10 cellular contexts compared by ENCODE assay signal in the genomic region with DNA sequence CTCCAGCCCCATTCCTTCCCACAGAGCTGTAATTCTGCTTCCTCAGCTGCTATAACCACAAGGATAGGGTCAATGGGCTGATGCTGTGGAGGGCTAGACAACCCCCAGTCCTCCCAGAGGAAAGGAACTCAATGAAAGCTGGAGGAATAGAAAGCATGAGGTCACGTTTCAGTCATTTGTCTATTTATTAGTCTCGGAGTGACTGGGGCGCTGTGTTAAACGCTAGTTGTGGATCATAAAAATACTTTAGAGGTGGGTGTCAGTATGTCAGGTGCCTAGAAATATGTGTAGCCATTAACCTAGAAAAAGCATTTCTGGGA. TPM values are rescaled to one million over a fixed set of nuclear protein-coding genes. Genes with fewer than 3 reads are reported as not detected.
A peak's percentile ranks its signal among the peaks of the same experiment; 100 is the strongest.
DNase-seq lines count a peak whose midpoint lies in the region; ATAC-seq, FAIRE-seq and TF ChIP-seq lines count a peak whose summit lies in the region.
"Had no signal": no experiment of that assay in that cellular context is flagged by ENCODE, and none has a peak within 500 bp of the region (broad histone marks: within the 10 kb centered on the region; RNA-seq: fewer than 3 reads in every experiment).

No MANE protein-coding gene starts in this region.

- 54 to 61% methylated on average over 4 of the region's 4 CpGs for WGBS in GM23248 (ENCODE audit: low coverage in 1 of 2, low lambda C conversion rate in 2 of 2, missing lambda C conversion rate in 2 of 2), 2 experiments

- H3K27me3 ChIP-seq in Karpas-422 (ENCODE audit: low read length), result no peaks in the 10 kb centered on the region
- peaks cover 5% of the 10 kb centered on the region for H3K27me3 ChIP-seq in osteoblast (ENCODE audit: insufficient read depth, low read length)
- no peaks in the 10 kb centered on the region for H3K27me3 ChIP-seq in WERI-Rb-1 (ENCODE audit: insufficient read depth, low read depth, severe bottlenecking)
- no peaks in the 10 kb centered on the region for H3K27me3 ChIP-seq in GM23248 (replicated peaks; ENCODE audit: insufficient read depth)

- no peak for TF ChIP-seq POLR2A in H54 (IDR thresholded peaks at IDR 0.05; ENCODE audit: low read depth, low read length)

- H3K27ac ChIP-seq in Karpas-422 (ENCODE audit: low read length), result peak overlapping the region; percentile 61
- no peak overlapping the region for H3K27ac ChIP-seq in osteoblast (ENCODE audit: low read depth, low read length)
- no peak overlapping the region for H3K27ac ChIP-seq in WERI-Rb-1
- no peak overlapping the region for H3K27ac ChIP-seq in GM23248

- H3K36me3 ChIP-seq in Karpas-422 (ENCODE audit: insufficient read depth, low read length) (no peaks in the 10 kb centered on the region), osteoblast (ENCODE audit: insufficient read depth, low read length) (no peaks in the 10 kb centered on the region), WERI-Rb-1 (no peaks in the 10 kb centered on the region), GM23248 (ENCODE audit: low read depth) (no peaks in the 10 kb centered on the region)

- H3K79me2 ChIP-seq in Karpas-422 (ENCODE audit: low read length), result no peaks in the 10 kb centered on the region
- H3K79me2 ChIP-seq in osteoblast (ENCODE audit: insufficient read depth, low read length), result no peaks in the 10 kb centered on the region
- H3K79me2 ChIP-seq in GM23248 (ENCODE audit: insufficient read depth), result no peaks in the 10 kb centered on the region

- H4K20me1 ChIP-seq in Karpas-422 (ENCODE audit: insufficient read depth, low read depth, low read length), result no peaks in the 10 kb centered on the region
- H4K20me1 ChIP-seq in osteoblast (ENCODE audit: insufficient read depth, low read length), result no peaks in the 10 kb centered on the region
- H4K20me1 ChIP-seq in GM23248 (ENCODE audit: insufficient read depth), result no peaks in the 10 kb centered on the region

- in situ Hi-C loops in GM23248 (cut with MboI), result no loop called here

- H3K9ac ChIP-seq in Karpas-422 (ENCODE audit: low read length), result peak overlapping the region; percentile 33
- H3K9ac ChIP-seq in GM23248, result no peak overlapping the region

- FAIRE-seq in H54 (lab: Jason Lieb, UNC), result no peak

- H3K9me2 ChIP-seq in Karpas-422 (replicated peaks; ENCODE audit: insufficient read depth, low read length) (no peaks in the 10 kb centered on the region), GM23248 (ENCODE audit: insufficient read depth) (no peaks in the 10 kb centered on the region)

- ATAC-seq in GM18873 (IDR thresholded peaks at IDR 0.05; ENCODE audit: low FRiP score, unreplicated experiment) (peak; percentile 14), HG02571 (IDR thresholded peaks at IDR 0.05; ENCODE audit: unreplicated experiment) (peak; percentile 23)

- H3K4me1 ChIP-seq in Karpas-422 (ENCODE audit: low read length), result peaks cover 54% of the 10 kb centered on the region
- peaks cover 5% of the 10 kb centered on the region for H3K4me1 ChIP-seq in osteoblast (ENCODE audit: insufficient read depth, low read length)
- peaks cover 8% of the 10 kb centered on the region for H3K4me1 ChIP-seq in GM23248 (ENCODE audit: insufficient read depth)

- TF ChIP-seq CTCF in osteoblast (IDR thresholded peaks at IDR 0.05; ENCODE audit: extremely low read depth, low read depth, low read length), result no peak
- no peak for TF ChIP-seq CTCF in WERI-Rb-1 (IDR thresholded peaks at IDR 0.05; ENCODE audit: low read depth, low read length)

- peak overlapping the region; percentile 55 for H3K4me3 ChIP-seq in Karpas-422 (ENCODE audit: low read length)
- H3K4me3 ChIP-seq in osteoblast (ENCODE audit: insufficient read depth, low read length), result no peak overlapping the region
- no peak overlapping the region for H3K4me3 ChIP-seq in WERI-Rb-1 (ENCODE audit: low read depth, low read length)
- H3K4me3 ChIP-seq in GM23248, result no peak overlapping the region

- H3K4me2 ChIP-seq in Karpas-422 (ENCODE audit: low read depth, low read length, poor library complexity, severe bottlenecking) (peak overlapping the region; percentile 78), osteoblast (ENCODE audit: insufficient read depth, low read length) (peak overlapping the region; percentile 36), GM23248 (ENCODE audit: unreplicated experiment) (no peak overlapping the region)

- no peaks in the 10 kb centered on the region for H3K9me3 ChIP-seq in Karpas-422 (ENCODE audit: low read length)
- no peaks in the 10 kb centered on the region for H3K9me3 ChIP-seq in osteoblast (ENCODE audit: low read depth, low read length)
- no peaks in the 10 kb centered on the region for H3K9me3 ChIP-seq in WERI-Rb-1 (ENCODE audit: severe bottlenecking)
- no peaks in the 10 kb centered on the region for H3K9me3 ChIP-seq in GM23248 (ENCODE audit: low read depth)

- DNase-seq in Karpas-422 (peak; percentile 49), osteoblast (ENCODE audit: insufficient read length, low spot score, missing footprints) (no peak), WERI-Rb-1 (no peak), GM23248 (no peak), H54 (ENCODE audit: insufficient read length, low spot score) (no peak)
- DNase-seq: activated CD4-positive, alpha-beta T cell treated with anti-CD3 and anti-CD28 coated beads for 48 hours; NCI-H2081; nephron progenitor cell had no signal

- peak overlapping the region; percentile 32; the same call in 1 of the 2 replicates for H2AFZ ChIP-seq in Karpas-422 (ENCODE audit: low read length)
- no peak overlapping the region for H2AFZ ChIP-seq in osteoblast (ENCODE audit: low read length)
- H2AFZ ChIP-seq in GM23248, result no peak overlapping the region

- H3F3A ChIP-seq in GM23248 (ENCODE audit: insufficient read depth), result peaks cover 13% of the 10 kb centered on the region; the same call in 1 of the 2 replicates

RNA-seq across cellular contexts. Expression of a gene that starts 0.8 kb away (rescaled TPM):
- total RNA-seq in Karpas-422 (2014; rRNA removed; shearing (Covaris generic); ENCODE audit: low replicate concordance), result 1.9 and 6.4 TPM in 2 replicates
- total RNA-seq in osteoblast, result not detected in 2 replicates
- not detected in 2 replicates for total RNA-seq in GM23248 (2014; rRNA removed; shearing (Covaris generic))
- 0.52 TPM in 1 of 2 replicates, not detected in the other for polyA plus RNA-seq in GM23248 (2016; fragmentation: Nextera tagmentation; extraction: Ambion mirVana)

RNA-seq across cellular contexts. Expression of a gene that starts 13.5 kb away (rescaled TPM):
- 14.9 and 26.9 TPM in 2 replicates for total RNA-seq in Karpas-422 (2014; rRNA removed; shearing (Covaris generic); ENCODE audit: low replicate concordance)
- total RNA-seq in osteoblast, result not detected in 2 replicates
- total RNA-seq in GM23248 (2014; rRNA removed; shearing (Covaris generic)), result 7.6 TPM in 1 of 2 replicates, not detected in the other
- 0.69 TPM in 1 of 2 replicates, not detected in the other for polyA plus RNA-seq in GM23248 (2016; fragmentation: Nextera tagmentation; extraction: Ambion mirVana)

RNA-seq across cellular contexts. Expression of a gene that starts 20.9 kb away (rescaled TPM):
- total RNA-seq in Karpas-422 (2014; rRNA removed; shearing (Covaris generic); ENCODE audit: low replicate concordance), result 0.63 and 3.6 TPM in 2 replicates
- total RNA-seq in osteoblast, result 0.36 and 0.88 TPM in 2 replicates
- total RNA-seq in GM23248 (2014; rRNA removed; shearing (Covaris generic)), result not detected in 2 replicates
- 0.64 and 1.0 TPM in 2 replicates for polyA plus RNA-seq in GM23248 (2016; fragmentation: Nextera tagmentation; extraction: Ambion mirVana)
